In genomic region chr1:50973255-50973654, GRCh38 we compare ENCODE assay signal across 17 cellular contexts. TPM values are rescaled to one million over a fixed set of nuclear protein-coding genes. Genes with fewer than 3 reads are reported as not detected.
DNase-seq lines count a peak whose midpoint lies in the region; ATAC-seq and TF ChIP-seq lines count a peak whose summit lies in the region.
"Had no signal": no experiment of that assay in that cellular context is flagged by ENCODE, and none has a peak within 500 bp of the region (broad histone marks: within the 10 kb centered on the region; RNA-seq: fewer than 3 reads in every experiment).

No MANE protein-coding gene starts in this region.

- H3K27ac Mint-ChIP-seq in natural killer cell treated with Interleukin-12 subunit alpha and Interleukin-12 subunit beta and Interleukin-15 and Interleukin-18, amount 100 ng/mL, for 72 hours, result no peak overlapping the region
- no peak overlapping the region for H3K27ac Mint-ChIP-seq in natural killer cell
- H3K27ac Mint-ChIP-seq in glutamatergic neuron (ENCODE audit: unreplicated experiment), result no peak overlapping the region
- H3K27ac Mint-ChIP-seq: activated T-helper 17 cell treated with anti-CD3 and anti-CD28 coated beads, Interleukin-2, amount 50 U/mL, for 72 hours; endodermal cell had no signal

- H4K91ac ChIP-seq in mesenchymal stem cell (ENCODE audit: low read length), result no peak overlapping the region

- peak overlapping the region; percentile 90 for H3K9ac ChIP-seq in SK-N-MC (ENCODE audit: insufficient read length)
- peak overlapping the region; percentile 89 for H3K9ac ChIP-seq in mesenchymal stem cell (ENCODE audit: low read length)

- H3K9me3 Mint-ChIP-seq in natural killer cell treated with Interleukin-12 subunit alpha and Interleukin-12 subunit beta and Interleukin-15 and Interleukin-18, amount 100 ng/mL, for 72 hours, result no peaks in the 10 kb centered on the region
- H3K9me3 Mint-ChIP-seq in natural killer cell (no peaks in the 10 kb centered on the region), glutamatergic neuron (ENCODE audit: unreplicated experiment) (peaks cover 6% of the 10 kb centered on the region)
- H3K9me3 Mint-ChIP-seq: activated T-helper 17 cell treated with anti-CD3 and anti-CD28 coated beads, Interleukin-2, amount 50 U/mL, for 72 hours; central memory CD8-positive, alpha-beta T cell; endodermal cell; naive thymus-derived CD8-positive, alpha-beta T cell had no signal

- ATAC-seq in natural killer cell treated with Interleukin-12 subunit alpha and Interleukin-12 subunit beta and Interleukin-15 and Interleukin-18, amount 100 ng/mL, for 72 hours, result no peak
- no peak for ATAC-seq in natural killer cell
- ATAC-seq: activated T-helper 17 cell treated with anti-CD3 and anti-CD28 coated beads, Interleukin-2, amount 50 U/mL, for 72 hours; left lung; naive thymus-derived CD8-positive, alpha-beta T cell had no signal

- no peak overlapping the region for H3K4me2 ChIP-seq in mesenchymal stem cell (ENCODE audit: low read length, poor library complexity, severe bottlenecking)

- no peak overlapping the region for H2BK12ac ChIP-seq in mesenchymal stem cell (ENCODE audit: low read length in 2 of 2)

- intact Hi-C loops in natural killer cell (cut with micrococcal nuclease) (loop anchor here (10.0 kb wide), 2 partner anchors 48 to 1662 kb away; partner anchors contain the start of gene SHISAL2A), vagina (cut with DNase I) (no loop called here)

- no peak for DNase-seq in natural killer cell treated with Interleukin-12 subunit alpha and Interleukin-12 subunit beta and Interleukin-15 and Interleukin-18, amount 100 ng/mL, for 72 hours (ENCODE audit: low spot score)
- DNase-seq in natural killer cell, result no peak
- DNase-seq in SK-N-MC (ENCODE audit: low read depth, low spot score), result no peak
- no peak for DNase-seq in mesenchymal stem cell
- DNase-seq in vagina (ENCODE audit: extremely low spot score in 2 of 2), result no peak
- no peak for DNase-seq in SKM-1 treated with dmso at 0.1 percent for 144 hours (lab: John Stamatoyannopoulos, UW; ENCODE audit: unreplicated experiment)
- no peak for DNase-seq in glutamatergic neuron
- no peak for DNase-seq in GOT3 (lab: John Stamatoyannopoulos, UW)
- DNase-seq: left lung; naive thymus-derived CD8-positive, alpha-beta T cell; NCI-H1930; NCI-H510A treated with DMSO at 0.1 percent for 48 hours had no signal

- H3K27ac ChIP-seq in SK-N-MC, result peak overlapping the region; percentile 97
- H3K27ac ChIP-seq in mesenchymal stem cell (ENCODE audit: low read length, poor library complexity, severe bottlenecking), result no peak overlapping the region
- H3K27ac ChIP-seq in vagina, result peak overlapping the region; percentile 97
- H3K27ac ChIP-seq: left lung, VCaP had no signal

- H3K4ac ChIP-seq in mesenchymal stem cell (ENCODE audit: low read depth in 1 of 2, low read length in 2 of 2), result no peak overlapping the region

- no peak overlapping the region for H2AFZ ChIP-seq in mesenchymal stem cell (ENCODE audit: low read depth, low read length)

- H3K27me3 Mint-ChIP-seq in natural killer cell treated with Interleukin-12 subunit alpha and Interleukin-12 subunit beta and Interleukin-15 and Interleukin-18, amount 100 ng/mL, for 72 hours, result no peaks in the 10 kb centered on the region
- H3K27me3 Mint-ChIP-seq in natural killer cell (ENCODE audit: low read depth in 2 of 2) (no peaks in the 10 kb centered on the region), glutamatergic neuron (ENCODE audit: unreplicated experiment) (peaks cover 30% of the 10 kb centered on the region)

- H3K9me3 ChIP-seq in SK-N-MC (ENCODE audit: low read depth, low read length) (no peaks in the 10 kb centered on the region), mesenchymal stem cell (ENCODE audit: control insufficient read depth, low read length) (no peaks in the 10 kb centered on the region), vagina (no peaks in the 10 kb centered on the region)
- H3K9me3 ChIP-seq: left lung had no signal

- 70% methylated on average over 1 of the region's 1 CpG for WGBS in mesenchymal stem cell

- TF ChIP-seq POLR2A in vagina (IDR thresholded peaks at IDR 0.05), result no peak

- H3K4me3 ChIP-seq in SK-N-MC (peak overlapping the region; percentile 82), mesenchymal stem cell (ENCODE audit: insufficient read depth in 1 of 2, low read depth in 1 of 2, low read length in 2 of 2) (peak overlapping the region in 1 of 2 experiments; percentile 92), vagina (peak overlapping the region in 1 of 2 donors; percentile 74)
- H3K4me3 ChIP-seq: left lung had no signal

- no peak overlapping the region for H2BK120ac ChIP-seq in mesenchymal stem cell (ENCODE audit: low read depth, low read length)

- no peak overlapping the region for H4K8ac ChIP-seq in mesenchymal stem cell (ENCODE audit: low read length)

- no peak overlapping the region for H2AK5ac ChIP-seq in mesenchymal stem cell (ENCODE audit: low read length, severe bottlenecking)

- H3K4me1 Mint-ChIP-seq in natural killer cell treated with Interleukin-12 subunit alpha and Interleukin-12 subunit beta and Interleukin-15 and Interleukin-18, amount 100 ng/mL, for 72 hours (ENCODE audit: low read depth in 2 of 2), result peaks cover 25 to 39% of the 10 kb centered on the region in 2 donors
- H3K4me1 Mint-ChIP-seq in natural killer cell (peaks cover 25 to 28% of the 10 kb centered on the region in 2 donors), glutamatergic neuron (ENCODE audit: low read depth, unreplicated experiment) (peaks cover 15% of the 10 kb centered on the region)

- H3K79me1 ChIP-seq in mesenchymal stem cell (replicated peaks; ENCODE audit: low read length, poor library complexity, severe bottlenecking), result peaks cover 3% of the 10 kb centered on the region

- peaks cover 21% of the 10 kb centered on the region for H3K36me3 ChIP-seq in SK-N-MC (ENCODE audit: insufficient read depth, low read length)
- no peaks in the 10 kb centered on the region for H3K36me3 ChIP-seq in mesenchymal stem cell (ENCODE audit: control insufficient read depth in 1 of 2, insufficient read depth in 2 of 2, low read depth in 1 of 2, low read length in 2 of 2)
- no peaks in the 10 kb centered on the region for H3K36me3 ChIP-seq in vagina
- H3K36me3 ChIP-seq: left lung had no signal

- TF ChIP-seq CTCF in natural killer cell (IDR thresholded peaks at IDR 0.05) (no peak), vagina (IDR thresholded peaks at IDR 0.05) (no peak), glutamatergic neuron (IDR thresholded peaks at IDR 0.05; ENCODE audit: partially characterized antibody, unreplicated experiment) (no peak)

- no peak overlapping the region for H2BK15ac ChIP-seq in mesenchymal stem cell (ENCODE audit: low read depth, poor library complexity, severe bottlenecking)

- H3K27me3 ChIP-seq in mesenchymal stem cell (ENCODE audit: control insufficient read depth in 1 of 2, insufficient read depth in 1 of 2, low read length in 2 of 2), result peaks cover 0 to 8% of the 10 kb centered on the region in 2 experiments
- H3K27me3 ChIP-seq in vagina, result no peaks in the 10 kb centered on the region

- no peak overlapping the region for H3K18ac ChIP-seq in mesenchymal stem cell (ENCODE audit: low read depth in 1 of 2, low read length in 2 of 2)

- H3K4me3 Mint-ChIP-seq in natural killer cell treated with Interleukin-12 subunit alpha and Interleukin-12 subunit beta and Interleukin-15 and Interleukin-18, amount 100 ng/mL, for 72 hours, result peak overlapping the region; percentile 30
- H3K4me3 Mint-ChIP-seq in natural killer cell (no peak overlapping the region), glutamatergic neuron (ENCODE audit: unreplicated experiment) (no peak overlapping the region)
- H3K4me3 Mint-ChIP-seq: activated T-helper 17 cell treated with anti-CD3 and anti-CD28 coated beads, Interleukin-2, amount 50 U/mL, for 72 hours; central memory CD8-positive, alpha-beta T cell; endodermal cell; naive thymus-derived CD8-positive, alpha-beta T cell had no signal

- H3K36me3 Mint-ChIP-seq in natural killer cell treated with Interleukin-12 subunit alpha and Interleukin-12 subunit beta and Interleukin-15 and Interleukin-18, amount 100 ng/mL, for 72 hours, result peaks cover 18% of the 10 kb centered on the region
- no peaks in the 10 kb centered on the region for H3K36me3 Mint-ChIP-seq in natural killer cell
- H3K36me3 Mint-ChIP-seq in glutamatergic neuron (ENCODE audit: unreplicated experiment), result no peaks in the 10 kb centered on the region
- H3K36me3 Mint-ChIP-seq: naive thymus-derived CD8-positive, alpha-beta T cell had no signal

- H3K14ac ChIP-seq in mesenchymal stem cell (ENCODE audit: low read length in 2 of 2), result no peak overlapping the region

- no peak overlapping the region for H2BK5ac ChIP-seq in mesenchymal stem cell (ENCODE audit: low read depth, low read length, poor library complexity, severe bottlenecking)

- peaks cover 10% of the 10 kb centered on the region for H3K4me1 ChIP-seq in mesenchymal stem cell (ENCODE audit: control insufficient read depth, insufficient read depth, low read depth, low read length)
- no peaks in the 10 kb centered on the region for H3K4me1 ChIP-seq in vagina

- H3K23ac ChIP-seq in mesenchymal stem cell (ENCODE audit: low read length in 2 of 2), result no peak overlapping the region

RNA-seq across cellular contexts. Expression of gene CDKN2C, which starts 3.2 kb away (rescaled TPM):
- 10 to 100 TPM; 21.9 to 22.5 TPM for total RNA-seq in natural killer cell treated with Interleukin-12 subunit alpha and Interleukin-12 subunit beta and Interleukin-15 and Interleukin-18, amount 100 ng/mL, for 72 hours
- total RNA-seq in natural killer cell (10 to 100 TPM; 17.1 to 21.9 (median 19.0) TPM), vagina (22.8 TPM), glutamatergic neuron (ENCODE audit: unreplicated experiment) (1.3 TPM)
- polyA plus RNA-seq in mesenchymal stem cell (2013, experiment 1 of 2), result 2.0 TPM
- 2.1 TPM for polyA plus RNA-seq in mesenchymal stem cell (2013, experiment 2 of 2)
- total RNA-seq: H1 had no signal
- polyA plus RNA-seq: H1 had no signal

RNA-seq across cellular contexts. Expression of gene FAF1, which starts 13.2 kb away (rescaled TPM):
- total RNA-seq in natural killer cell treated with Interleukin-12 subunit alpha and Interleukin-12 subunit beta and Interleukin-15 and Interleukin-18, amount 100 ng/mL, for 72 hours, result 10 to 100 TPM; 77.9 to 84.9 TPM
- total RNA-seq in natural killer cell (10 to 100 TPM; 56.8 to 59.7 (median 57.2) TPM), vagina (40.0 TPM), glutamatergic neuron (ENCODE audit: unreplicated experiment) (57.3 TPM)
- polyA plus RNA-seq in mesenchymal stem cell (2013, experiment 1 of 2), result 19.1 TPM
- 19.9 TPM for polyA plus RNA-seq in mesenchymal stem cell (2013, experiment 2 of 2)
